10 cellular contexts compared by ENCODE assay signal in genomic region chr17:1423456-1424135, GRCh38. TPM values are rescaled to one million over a fixed set of nuclear protein-coding genes. Genes with fewer than 3 reads are reported as not detected.
A peak's percentile ranks its signal among the peaks of the same experiment; 100 is the strongest.
DNase-seq lines count a peak whose midpoint lies in the region; ATAC-seq and TF ChIP-seq lines count a peak whose summit lies in the region.
"Had no signal": no experiment of that assay in that cellular context is flagged by ENCODE, and none has a peak within 500 bp of the region (broad histone marks: within the 10 kb centered on the region; RNA-seq: fewer than 3 reads in every experiment).

No MANE protein-coding gene starts in this region.

- peaks cover 28% of the 10 kb centered on the region for H3K4me1 Mint-ChIP-seq in osteocyte (ENCODE audit: unreplicated experiment)

- peaks cover 19% of the 10 kb centered on the region for H3K36me3 Mint-ChIP-seq in osteocyte (ENCODE audit: unreplicated experiment)

- no peaks in the 10 kb centered on the region for H3K9me3 Mint-ChIP-seq in osteocyte (ENCODE audit: unreplicated experiment)

- no peaks in the 10 kb centered on the region for H3K27me3 Mint-ChIP-seq in osteocyte (ENCODE audit: unreplicated experiment)

- TF ChIP-seq CTCF in osteocyte (IDR thresholded peaks at IDR 0.05) = no peak

- peak overlapping the region; percentile 20 for H3K4me3 Mint-ChIP-seq in osteocyte (ENCODE audit: unreplicated experiment)

- peak overlapping the region; percentile 83 for H3K27ac Mint-ChIP-seq in osteocyte (ENCODE audit: unreplicated experiment)

- in situ Hi-C loops in SK-MEL-5 (cut with HindIII; ENCODE audit: low pct_unique_long_range_greater_than_20kb, low sequenced_read_pairs) = no loop called here

- no peak for ATAC-seq in HG02852 (IDR thresholded peaks at IDR 0.05; ENCODE audit: unreplicated experiment)

- DNase-seq in Daoy (ENCODE audit: low read depth) (peak; percentile 15), SK-MEL-5 (ENCODE audit: low read depth, low spot score) (peak; percentile 30), fibroblast of peridontal ligament (ENCODE audit: extremely low read depth) (peak; percentile 8), osteocyte (ENCODE audit: extremely low spot score, unreplicated experiment) (no peak), T-helper 9 cell (no peak), COLO668 (lab: John Stamatoyannopoulos, UW; ENCODE audit: unreplicated experiment) (no peak), AG08396 (ENCODE audit: low spot score) (no peak)
- DNase-seq: activated CD4-positive, alpha-beta T cell treated with anti-CD3 and anti-CD28 coated beads for 1 hour; pancreas had no signal

RNA-seq across cellular contexts. Expression of gene YWHAE, which starts 23.6 kb away (rescaled TPM):
- total RNA-seq in Daoy (2014; rRNA removed; shearing (Covaris generic)) = 772 and 1,216 TPM in 2 replicates
- 244 and 257 TPM in 2 replicates for total RNA-seq in SK-MEL-5 (2014; rRNA removed; shearing (Covaris generic))
- 1,128 and 1,216 TPM in 2 replicates for polyA plus RNA-seq in SK-MEL-5 (2015; cell fraction: cytosol; rRNA removed)
- 182 and 202 TPM in 2 replicates for polyA plus RNA-seq in SK-MEL-5 (2015; cell fraction: nucleus; rRNA removed)
- 458 and 476 TPM in 2 replicates for total RNA-seq in osteocyte

RNA-seq across cellular contexts. Expression of gene CRK, which starts 32.4 kb away (rescaled TPM):
- total RNA-seq in Daoy (2014; rRNA removed; shearing (Covaris generic)) = 118 and 126 TPM in 2 replicates
- 80.7 and 87.1 TPM in 2 replicates for total RNA-seq in SK-MEL-5 (2014; rRNA removed; shearing (Covaris generic))
- polyA plus RNA-seq in SK-MEL-5 (2015; cell fraction: cytosol; rRNA removed) = 57.1 and 76.6 TPM in 2 replicates
- 14.3 and 14.8 TPM in 2 replicates for polyA plus RNA-seq in SK-MEL-5 (2015; cell fraction: nucleus; rRNA removed)
- total RNA-seq in osteocyte = 55.8 and 57.1 TPM in 2 replicates

Comparison
In these comparisons a context has a peak if more than half of its experiments do, and no peak if none do; other contexts are left out.
1. DNase-seq: peak in Daoy (single experiment), SK-MEL-5 (single experiment) and fibroblast of peridontal ligament (single experiment); none in osteocyte (single experiment), T-helper 9 cell (single experiment), COLO668 (single experiment) and AG08396 (single experiment).